Comparison of ENCODE assay signal across 10 cellular contexts in the genomic region with DNA sequence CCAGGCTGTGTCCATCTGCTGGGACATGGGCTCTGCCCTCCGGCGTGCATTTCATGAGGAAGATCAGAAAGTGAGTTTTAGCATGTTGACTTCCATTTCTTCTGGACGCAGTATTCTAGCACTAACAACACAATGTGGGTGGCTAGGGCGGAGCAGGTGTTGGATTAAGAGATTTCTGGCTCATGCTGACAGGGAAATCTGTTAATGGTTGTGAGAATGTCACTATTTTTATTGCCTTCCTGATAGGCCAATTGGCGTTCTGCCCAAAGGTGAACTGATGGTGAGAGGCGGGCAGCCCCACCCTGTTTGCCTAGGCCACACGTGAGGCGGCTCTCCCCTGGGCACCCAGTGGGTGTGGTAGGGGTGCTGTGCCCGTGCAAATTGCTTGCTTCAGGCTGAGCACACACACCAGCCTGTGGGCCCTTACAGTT. TPM values are rescaled to one million over a fixed set of nuclear protein-coding genes. Genes with fewer than 3 reads are reported as not detected.
DNase-seq lines count a peak whose midpoint lies in the region; ATAC-seq and TF ChIP-seq lines count a peak whose summit lies in the region.
"Had no signal": no experiment of that assay in that cellular context is flagged by ENCODE, and none has a peak within 500 bp of the region (broad histone marks: within the 10 kb centered on the region; RNA-seq: fewer than 3 reads in every experiment).

No MANE protein-coding gene starts in this region.

- peaks cover 35% of the 10 kb centered on the region for H3K36me3 Mint-ChIP-seq in activated T-helper 1 cell treated with anti-CD3 and anti-CD28 coated beads, Interleukin-12 subunit alpha, Interleukin-12 subunit beta, Interleukin-2, Interleukin-4 antibody, amounts not matched to agents 30 ng/mL and 10 ng/mL and 1 ng/mL, durations not matched to agents 14 hours and 24 hours and 36 hours (ENCODE audit: low read depth)
- peaks cover 2% of the 10 kb centered on the region for H3K36me3 Mint-ChIP-seq in neural crest cell (ENCODE audit: low read depth)

- H3K36me3 ChIP-seq in suprapubic skin = peaks cover 24% of the 10 kb centered on the region

- TF ChIP-seq EP300 in suprapubic skin (IDR thresholded peaks at IDR 0.05) = no peak

- H3K4me3 Mint-ChIP-seq in activated T-helper 1 cell treated with anti-CD3 and anti-CD28 coated beads, Interleukin-12 subunit alpha, Interleukin-12 subunit beta, Interleukin-2, Interleukin-4 antibody, amounts not matched to agents 30 ng/mL and 10 ng/mL and 1 ng/mL, durations not matched to agents 14 hours and 24 hours and 36 hours = peak overlapping the region; percentile 35
- H3K4me3 Mint-ChIP-seq in neural crest cell = no peak overlapping the region

- intact Hi-C loops in activated T-helper 1 cell treated with anti-CD3 and anti-CD28 coated beads, Interleukin-12 subunit alpha, Interleukin-12 subunit beta, Interleukin-2, Interleukin-4 antibody, amounts not matched to agents 30 ng/mL and 10 ng/mL and 1 ng/mL, durations not matched to agents 14 hours and 24 hours and 36 hours (cut with micrococcal nuclease) = no loop called here

- no peaks in the 10 kb centered on the region for H3K9me3 Mint-ChIP-seq in activated T-helper 1 cell treated with anti-CD3 and anti-CD28 coated beads, Interleukin-12 subunit alpha, Interleukin-12 subunit beta, Interleukin-2, Interleukin-4 antibody, amounts not matched to agents 30 ng/mL and 10 ng/mL and 1 ng/mL, durations not matched to agents 14 hours and 24 hours and 36 hours
- H3K9me3 Mint-ChIP-seq in neural crest cell = no peaks in the 10 kb centered on the region

- no peak for TF ChIP-seq CTCF in neural crest cell (conservative IDR thresholded peaks at IDR 0.05)
- no peak for TF ChIP-seq CTCF in suprapubic skin (IDR thresholded peaks at IDR 0.05)

- peaks cover 73% of the 10 kb centered on the region for H3K4me1 Mint-ChIP-seq in activated T-helper 1 cell treated with anti-CD3 and anti-CD28 coated beads, Interleukin-12 subunit alpha, Interleukin-12 subunit beta, Interleukin-2, Interleukin-4 antibody, amounts not matched to agents 30 ng/mL and 10 ng/mL and 1 ng/mL, durations not matched to agents 14 hours and 24 hours and 36 hours (ENCODE audit: low read depth)
- no peaks in the 10 kb centered on the region for H3K4me1 Mint-ChIP-seq in neural crest cell

- H3K4me1 ChIP-seq in suprapubic skin = peaks cover 47% of the 10 kb centered on the region
- H3K4me1 ChIP-seq: HAP-1 had no signal

- no peak overlapping the region for H3K27ac ChIP-seq in suprapubic skin

- no peaks in the 10 kb centered on the region for H3K27me3 ChIP-seq in suprapubic skin

- TF ChIP-seq POLR2A in suprapubic skin (IDR thresholded peaks at IDR 0.05) = no peak

- peak overlapping the region; percentile 55 for H3K27ac Mint-ChIP-seq in activated T-helper 1 cell treated with anti-CD3 and anti-CD28 coated beads, Interleukin-12 subunit alpha, Interleukin-12 subunit beta, Interleukin-2, Interleukin-4 antibody, amounts not matched to agents 30 ng/mL and 10 ng/mL and 1 ng/mL, durations not matched to agents 14 hours and 24 hours and 36 hours
- peak overlapping the region; percentile 30 for H3K27ac Mint-ChIP-seq in neural crest cell (ENCODE audit: unreplicated experiment)

- H3K9me3 ChIP-seq in suprapubic skin = no peaks in the 10 kb centered on the region
- H3K9me3 ChIP-seq: HAP-1 had no signal

- no peak overlapping the region for H3K4me3 ChIP-seq in suprapubic skin
- H3K4me3 ChIP-seq: HAP-1 had no signal

- H3K27me3 Mint-ChIP-seq in activated T-helper 1 cell treated with anti-CD3 and anti-CD28 coated beads, Interleukin-12 subunit alpha, Interleukin-12 subunit beta, Interleukin-2, Interleukin-4 antibody, amounts not matched to agents 30 ng/mL and 10 ng/mL and 1 ng/mL, durations not matched to agents 14 hours and 24 hours and 36 hours (ENCODE audit: insufficient read depth) = no peaks in the 10 kb centered on the region
- no peaks in the 10 kb centered on the region for H3K27me3 Mint-ChIP-seq in neural crest cell (ENCODE audit: low read depth)

- DNase-seq in DMS79 treated with DMSO at 0.1 percent for 48 hours (lab: John Stamatoyannopoulos, UW) (peak; percentile 59), NCI-H187 (lab: John Stamatoyannopoulos, UW) (peak; percentile 45 to 61), neural crest cell (ENCODE audit: low read depth, low spot score) (no peak), GM03348 (ENCODE audit: low spot score) (no peak), suprapubic skin (ENCODE audit: low spot score in 2 of 2) (no peak)
- no peak for DNase-seq in activated T-helper 1 cell treated with anti-CD3 and anti-CD28 coated beads, Interleukin-12 subunit alpha, Interleukin-12 subunit beta, Interleukin-2, Interleukin-4 antibody, amounts not matched to agents 30 ng/mL and 10 ng/mL and 1 ng/mL, durations not matched to agents 14 hours and 24 hours and 36 hours (ENCODE audit: low spot score)
- DNase-seq: activated effector memory CD4-positive, alpha-beta T cell treated with Interleukin-2 at 50 U/mL for 16 hours; KBM-7 had no signal

- no peak for ATAC-seq in GM19351 (IDR thresholded peaks at IDR 0.05; ENCODE audit: unreplicated experiment)

- 33% methylated on average over 8 of the region's 9 CpGs for WGBS in suprapubic skin

RNA-seq across cellular contexts. Expression of a gene that starts 30.8 kb away (rescaled TPM):
- total RNA-seq in activated T-helper 1 cell treated with anti-CD3 and anti-CD28 coated beads, Interleukin-12 subunit alpha, Interleukin-12 subunit beta, Interleukin-2, Interleukin-4 antibody, amounts not matched to agents 30 ng/mL and 10 ng/mL and 1 ng/mL, durations not matched to agents 14 hours and 24 hours and 36 hours = 71.9 and 73.5 TPM in 2 replicates
- 42.7 and 52.0 TPM in 2 replicates for total RNA-seq in neural crest cell
- total RNA-seq in suprapubic skin = 10 to 100 TPM; 23.9 to 51.7 (median 34.2) TPM

RNA-seq across cellular contexts. Expression of a gene that starts 49.3 kb away (rescaled TPM):
- total RNA-seq in activated T-helper 1 cell treated with anti-CD3 and anti-CD28 coated beads, Interleukin-12 subunit alpha, Interleukin-12 subunit beta, Interleukin-2, Interleukin-4 antibody, amounts not matched to agents 30 ng/mL and 10 ng/mL and 1 ng/mL, durations not matched to agents 14 hours and 24 hours and 36 hours = 75.4 and 76.3 TPM in 2 replicates
- total RNA-seq in neural crest cell = 5.4 and 6.1 TPM in 2 replicates
- total RNA-seq in suprapubic skin = 100 to 1,000 TPM in 1 of 4 donors, 10 to 100 TPM in 3; 33.2 to 264 (median 60.9) TPM

Comparison
In these comparisons a context has a peak if more than half of its experiments do, and no peak if none do; other contexts are left out.
1. DNase-seq: peak in DMS79 treated with DMSO at 0.1 percent for 48 hours (single experiment) and NCI-H187 (2 of 2); none in activated T-helper 1 cell treated with anti-CD3 and anti-CD28 coated beads, Interleukin-12 subunit alpha, Interleukin-12 subunit beta, Interleukin-2, Interleukin-4 antibody, amounts not matched to agents 30 ng/mL and 10 ng/mL and 1 ng/mL, durations not matched to agents 14 hours and 24 hours and 36 hours (single experiment), neural crest cell (single experiment), GM03348 (single experiment) and suprapubic skin (0 of 2).